Comparison of ENCODE assay signal across 8 cellular contexts in genomic region chr9:133375116-133375723, GRCh38. TPM values are rescaled to one million over a fixed set of nuclear protein-coding genes. Genes with fewer than 3 reads are reported as not detected.
DNase-seq lines count a peak whose midpoint lies in the region; ATAC-seq and TF ChIP-seq lines count a peak whose summit lies in the region.

No MANE protein-coding gene starts in this region.

- no peaks in the 10 kb centered on the region for H3K27me3 ChIP-seq in AG04450 (ENCODE audit: control insufficient read depth, insufficient read depth, low read length)

- peaks cover 42% of the 10 kb centered on the region for H3K36me3 Mint-ChIP-seq in dendritic cell treated with granulocyte-macrophage colony-stimulating factor and Interleukin-4, amounts not matched to agents 40 ng/mL and 50 ng/mL, for 4 days (ENCODE audit: low read depth)

- H3K4me3 Mint-ChIP-seq in dendritic cell treated with granulocyte-macrophage colony-stimulating factor and Interleukin-4, amounts not matched to agents 40 ng/mL and 50 ng/mL, for 4 days = peak overlapping the region; percentile 97

- intact Hi-C loops in dendritic cell treated with granulocyte-macrophage colony-stimulating factor and Interleukin-4, amounts not matched to agents 40 ng/mL and 50 ng/mL, for 4 days (cut with micrococcal nuclease) = no loop called here
- intact Hi-C loops in mucosa of descending colon (cut with DNase I, micrococcal nuclease) = no loop called here

- peaks cover 5% of the 10 kb centered on the region for H3K36me3 ChIP-seq in mucosa of descending colon (ENCODE audit: low read depth)

- no peaks in the 10 kb centered on the region for H3K9me3 Mint-ChIP-seq in dendritic cell treated with granulocyte-macrophage colony-stimulating factor and Interleukin-4, amounts not matched to agents 40 ng/mL and 50 ng/mL, for 4 days

- H3K4me1 Mint-ChIP-seq in dendritic cell treated with granulocyte-macrophage colony-stimulating factor and Interleukin-4, amounts not matched to agents 40 ng/mL and 50 ng/mL, for 4 days (ENCODE audit: low read depth) = peaks cover 49% of the 10 kb centered on the region

- CTCF ChIA-PET in AG04450 (lab: Charles Lee) = no interaction called here

- H3K4me3 ChIP-seq in AG04450 (ENCODE audit: low read depth, low read length) (peak overlapping the region; percentile 73), mucosa of descending colon (peak overlapping the region; percentile 97)

- H3K27ac Mint-ChIP-seq in dendritic cell treated with granulocyte-macrophage colony-stimulating factor and Interleukin-4, amounts not matched to agents 40 ng/mL and 50 ng/mL, for 4 days = peak overlapping the region; percentile 94

- H3K9me3 ChIP-seq in AG04450 (ENCODE audit: control insufficient read depth, insufficient read depth, low read length) (peaks cover 6% of the 10 kb centered on the region), mucosa of descending colon (no peaks in the 10 kb centered on the region)

- peak; percentile 16 for ATAC-seq in HG02970 (IDR thresholded peaks at IDR 0.05; ENCODE audit: low FRiP score, unreplicated experiment)
- ATAC-seq in mucosa of descending colon = peak; percentile 45

- DNase-seq in AG04450 (ENCODE audit: low read depth, low spot score) = no peak
- DNase-seq in RKO (ENCODE audit: low spot score) = peak; percentile 82
- DNase-seq in mucosa of descending colon = peak in 2 of 3 donors; percentile 62 to 64
- no peak for DNase-seq in foreskin melanocyte
- no peak for DNase-seq in amniotic stem cell (lab: John Stamatoyannopoulos, UW)

- TF ChIP-seq CTCF in AG04450 (IDR thresholded peaks at IDR 0.05; ENCODE audit: low read depth, low read length) (no peak), GM12872 (IDR thresholded peaks at IDR 0.05; ENCODE audit: insufficient read depth, low read depth, low read length) (peak; percentile 38; the same call in 1 of the 3 replicates), mucosa of descending colon (IDR thresholded peaks at IDR 0.05) (no peak)

- H3K27ac ChIP-seq in AG04450 (ENCODE audit: low read depth, low read length) = peak overlapping the region; percentile 80

- peaks cover 21% of the 10 kb centered on the region for H3K4me1 ChIP-seq in mucosa of descending colon (ENCODE audit: low read depth)

- H3K27me3 Mint-ChIP-seq in dendritic cell treated with granulocyte-macrophage colony-stimulating factor and Interleukin-4, amounts not matched to agents 40 ng/mL and 50 ng/mL, for 4 days = peaks cover 2% of the 10 kb centered on the region

- POLR2A ChIA-PET in AG04450 (lab: Yijun Ruan, JAX) = interaction anchor here (0.6 to 1.9 kb wide), 5 partner anchors 11 to 986 kb away, joined by 3 to 9 read pairs (median 7); partner anchors contain the start of genes MED22, RPL7A, SURF1 and SURF2

RNA-seq across cellular contexts. Expression of gene SURF4, which starts 0.6 kb away (rescaled TPM):
- polyA plus RNA-seq in AG04450 (2011; rRNA removed) = 293 and 296 TPM in 2 replicates
- 252 and 301 TPM in 2 replicates for polyA minus RNA-seq in AG04450 (2011; rRNA and poly(A)+ RNA removed)
- total RNA-seq in mucosa of descending colon = 100 to 1,000 TPM; 117 to 165 (median 149) TPM

RNA-seq across cellular contexts. Expression of gene STKLD1, which starts 0.9 kb away (rescaled TPM):
- polyA plus RNA-seq in AG04450 (2011; rRNA removed) = 0.95 and 1.4 TPM in 2 replicates
- 0.35 TPM in 1 of 2 replicates, not detected in the other for polyA minus RNA-seq in AG04450 (2011; rRNA and poly(A)+ RNA removed)
- total RNA-seq in mucosa of descending colon = 1 to 10 TPM in 2 of 3 donors, under 1 TPM in 1; 0.41 to 1.4 (median 1.3) TPM

RNA-seq across cellular contexts. Expression of gene SURF2, which starts 18.9 kb away (rescaled TPM):
- 9.9 and 11.4 TPM in 2 replicates for polyA plus RNA-seq in AG04450 (2011; rRNA removed)
- 4.9 and 5.6 TPM in 2 replicates for polyA minus RNA-seq in AG04450 (2011; rRNA and poly(A)+ RNA removed)
- total RNA-seq in mucosa of descending colon = 10 to 100 TPM in 2 of 3 donors, 1 to 10 TPM in 1; 8.7 to 15.0 (median 11.4) TPM

RNA-seq across cellular contexts. Expression of gene SURF1, which starts 18.9 kb away (rescaled TPM):
- 28.2 and 29.9 TPM in 2 replicates for polyA plus RNA-seq in AG04450 (2011; rRNA removed)
- 12.1 and 12.2 TPM in 2 replicates for polyA minus RNA-seq in AG04450 (2011; rRNA and poly(A)+ RNA removed)
- 10 to 100 TPM; 45.4 to 63.0 (median 52.2) TPM for total RNA-seq in mucosa of descending colon

RNA-seq across cellular contexts. Expression of gene RPL7A, which starts 27.2 kb away (rescaled TPM):
- 2,708 and 3,305 TPM in 2 replicates for polyA plus RNA-seq in AG04450 (2011; rRNA removed)
- 2,484 and 2,793 TPM in 2 replicates for polyA minus RNA-seq in AG04450 (2011; rRNA and poly(A)+ RNA removed)
- 1,000 to 10,000 TPM; 1,420 to 1,482 (median 1,457) TPM for total RNA-seq in mucosa of descending colon

Comparison
In these comparisons a context has a peak if more than half of its experiments do, and no peak if none do; other contexts are left out.
1. DNase-seq: peak in RKO (single experiment) and mucosa of descending colon (2 of 3); none in AG04450 (single experiment), foreskin melanocyte (single experiment) and amniotic stem cell (single experiment).